In the genomic region with DNA sequence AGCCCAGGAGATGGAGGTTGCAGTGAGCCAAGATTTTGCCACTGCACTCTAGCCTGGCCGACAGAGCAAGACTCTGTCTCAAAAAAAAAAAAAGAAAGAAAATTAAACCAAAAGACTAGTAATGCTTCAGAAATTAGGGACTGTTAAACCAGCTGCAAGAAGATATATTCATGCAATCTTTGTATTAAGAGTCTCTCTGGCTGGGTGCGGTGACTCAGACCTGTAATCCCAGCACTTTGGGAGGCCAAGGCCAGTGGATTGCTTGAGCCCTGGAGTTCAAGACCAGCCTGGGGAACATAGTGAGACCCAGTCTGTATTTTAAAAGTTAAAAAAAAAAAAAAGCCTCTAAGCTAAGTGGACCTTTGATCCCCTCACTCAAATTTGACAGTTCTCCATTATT, we compare ENCODE assay signal across 1 cellular context.
A peak's percentile ranks its signal among the peaks of the same experiment; 100 is the strongest.
TF ChIP-seq lines count a peak whose summit lies in the region.

No MANE protein-coding gene starts in this region.

TF ChIP-seq in K562, 482 proteins besides CTCF, POLR2A, EP300 and RAD21:
- TF ChIP-seq ZFPM2 (CRISPR knock-in tag; IDR thresholded peaks at IDR 0.05) (no peak), ATF3 (IDR thresholded peaks at IDR 0.05) (peak; percentile 29; the same call in 1 of the 2 replicates), ATF3 (CRISPR knock-in tag; conservative IDR thresholded peaks at IDR 0.05) (no peak)
